20 cellular contexts compared by ENCODE assay signal in the genomic region with DNA sequence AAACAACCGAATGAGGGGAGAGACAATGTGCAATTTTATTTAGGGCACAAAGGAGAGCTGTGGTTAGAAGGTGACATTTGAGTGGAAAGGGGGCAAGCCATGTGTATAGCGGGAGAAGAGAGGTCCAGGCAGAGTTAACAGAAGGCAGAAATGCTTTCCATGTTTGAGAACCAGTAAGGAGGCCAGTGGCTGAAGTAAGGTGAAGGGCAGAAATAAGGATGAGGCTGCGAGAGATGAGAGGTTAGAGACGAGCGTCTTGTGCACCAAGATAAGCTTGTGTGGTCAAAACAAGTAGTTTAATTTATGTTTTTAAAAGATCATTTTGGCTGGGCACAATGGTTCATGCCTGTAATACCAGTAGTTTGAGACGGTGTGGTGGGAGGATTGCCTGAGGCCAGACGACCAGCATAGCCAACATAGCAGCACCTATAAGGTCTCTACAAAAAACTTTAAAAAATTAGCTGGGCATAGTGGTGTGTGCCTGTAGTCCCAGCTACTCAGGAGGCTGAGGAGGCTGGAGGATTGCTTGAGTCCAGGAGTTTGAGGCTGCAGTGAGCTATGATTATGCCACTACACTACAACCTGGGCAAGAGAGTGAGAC. TPM values are rescaled to one million over a fixed set of nuclear protein-coding genes. Genes with fewer than 3 reads are reported as not detected.
"Had no signal": no experiment of that assay in that cellular context is flagged by ENCODE, and none has a peak within 500 bp of the region (broad histone marks: within the 10 kb centered on the region; RNA-seq: fewer than 3 reads in every experiment).

No MANE protein-coding gene starts in this region.

- DNase-seq: activated CD4-positive, CD25-positive, alpha-beta regulatory T cell; amniotic stem cell; body of pancreas; central memory CD4-positive, alpha-beta T cell; cortex of kidney; effector CD8-positive, alpha-beta T cell; heart right ventricle; islet precursor cell; left lung; sigmoid colon; stimulated activated CD4-positive, alpha-beta T cell treated with anti-CD3 and anti-CD28 coated beads, Interleukin-2, amount 100 ng/mL, for 24 hours; stimulated activated naive CD8-positive, alpha-beta T cell treated with anti-CD3 and anti-CD28 coated beads, Interleukin-15, amount 100 ng/mL, for 72 hours; testis had no signal

- H3K27ac Mint-ChIP-seq: natural killer cell treated with Interleukin-12 subunit alpha and Interleukin-12 subunit beta and Interleukin-15 and Interleukin-18, amount 100 ng/mL, for 72 hours had no signal

- H3K27me3 ChIP-seq: body of pancreas, heart right ventricle, left lung, sigmoid colon, testis had no signal

- H3K9me3 ChIP-seq: body of pancreas, heart right ventricle, left lung, sigmoid colon, testis had no signal

- H3K4me3 ChIP-seq: body of pancreas, heart right ventricle, left lung, sigmoid colon, testis had no signal

- H3K27ac ChIP-seq: body of pancreas, heart right ventricle, left lung, sigmoid colon, testis had no signal

- H3K4me3 Mint-ChIP-seq: natural killer cell treated with Interleukin-12 subunit alpha and Interleukin-12 subunit beta and Interleukin-15 and Interleukin-18, amount 100 ng/mL, for 72 hours had no signal

- H3K4me1 ChIP-seq: sigmoid colon had no signal

- H3K36me3 Mint-ChIP-seq: natural killer cell treated with Interleukin-12 subunit alpha and Interleukin-12 subunit beta and Interleukin-15 and Interleukin-18, amount 100 ng/mL, for 72 hours had no signal

- H3K9me3 Mint-ChIP-seq: memory B cell; natural killer cell treated with Interleukin-12 subunit alpha and Interleukin-12 subunit beta and Interleukin-15 and Interleukin-18, amount 100 ng/mL, for 72 hours had no signal

- H3K27me3 Mint-ChIP-seq: memory B cell; natural killer cell treated with Interleukin-12 subunit alpha and Interleukin-12 subunit beta and Interleukin-15 and Interleukin-18, amount 100 ng/mL, for 72 hours; stimulated activated naive CD8-positive, alpha-beta T cell treated with anti-CD3 and anti-CD28 coated beads, Interleukin-15, amount 100 ng/mL, for 72 hours had no signal

RNA-seq across cellular contexts. Expression of gene HTT-AS, which starts 8.7 kb away (rescaled TPM):
- total RNA-seq: activated naive CD4-positive, alpha-beta T cell treated with anti-CD3 and anti-CD28 coated beads, Interleukin-2, amount 50 U/mL, for 72 hours; body of pancreas; fibroblast of lung; frontal cortex; heart right ventricle; left lung; natural killer cell treated with Interleukin-12 subunit alpha and Interleukin-12 subunit beta and Interleukin-15 and Interleukin-18, amount 100 ng/mL, for 72 hours; omental fat pad; pulmonary artery endothelial cell; sigmoid colon; testis had no signal
- polyA plus RNA-seq: fibroblast of lung, heart right ventricle, sigmoid colon had no signal
